In the genomic region with DNA sequence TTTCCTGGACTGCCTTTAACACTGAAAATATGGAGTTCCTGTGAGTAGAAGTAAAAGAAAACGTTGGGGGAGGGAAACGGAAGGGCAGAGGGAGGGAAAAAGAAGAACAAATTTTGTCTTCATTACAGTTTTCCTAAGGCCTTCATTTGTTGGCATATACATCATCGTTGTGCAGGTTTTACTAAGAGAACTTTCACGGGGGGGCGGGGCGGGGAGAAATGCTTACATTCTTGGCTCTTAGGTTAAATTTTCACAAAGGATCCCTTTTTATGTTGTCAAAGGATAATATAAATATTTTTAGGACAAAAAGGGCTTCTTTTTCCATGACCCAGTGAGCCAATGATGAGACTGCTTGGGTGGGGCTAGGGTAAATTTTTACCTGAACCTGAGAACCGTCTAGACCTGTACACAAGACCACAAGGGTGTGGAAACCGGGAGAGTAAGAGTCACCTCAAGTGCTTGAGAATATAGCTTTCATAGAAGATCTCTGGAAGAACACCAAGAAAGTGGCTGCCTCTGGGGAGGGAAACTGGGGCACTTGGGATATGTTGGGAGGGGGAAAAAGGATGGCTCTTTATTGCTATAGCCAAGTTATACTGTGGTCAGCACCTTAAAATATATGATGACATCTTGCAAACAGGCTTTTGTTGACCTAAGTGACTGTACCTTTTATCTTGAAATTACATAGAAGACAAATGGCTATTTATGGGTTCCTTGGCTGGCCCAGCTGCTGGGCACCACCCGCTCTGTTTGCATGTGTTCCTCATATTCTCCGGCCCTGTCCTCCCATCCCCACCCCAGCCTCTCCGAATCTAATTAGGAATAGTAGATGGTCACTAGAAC, we compare ENCODE assay signal across 1 cellular context.
A peak's percentile ranks its signal among the peaks of the same experiment; 100 is the strongest.
TF ChIP-seq lines count a peak whose summit lies in the region.

No MANE protein-coding gene starts in this region.

TF ChIP-seq in K562, 482 proteins besides CTCF, POLR2A, EP300 and RAD21 (continued from another document):
- TF ChIP-seq, protein P1, sequence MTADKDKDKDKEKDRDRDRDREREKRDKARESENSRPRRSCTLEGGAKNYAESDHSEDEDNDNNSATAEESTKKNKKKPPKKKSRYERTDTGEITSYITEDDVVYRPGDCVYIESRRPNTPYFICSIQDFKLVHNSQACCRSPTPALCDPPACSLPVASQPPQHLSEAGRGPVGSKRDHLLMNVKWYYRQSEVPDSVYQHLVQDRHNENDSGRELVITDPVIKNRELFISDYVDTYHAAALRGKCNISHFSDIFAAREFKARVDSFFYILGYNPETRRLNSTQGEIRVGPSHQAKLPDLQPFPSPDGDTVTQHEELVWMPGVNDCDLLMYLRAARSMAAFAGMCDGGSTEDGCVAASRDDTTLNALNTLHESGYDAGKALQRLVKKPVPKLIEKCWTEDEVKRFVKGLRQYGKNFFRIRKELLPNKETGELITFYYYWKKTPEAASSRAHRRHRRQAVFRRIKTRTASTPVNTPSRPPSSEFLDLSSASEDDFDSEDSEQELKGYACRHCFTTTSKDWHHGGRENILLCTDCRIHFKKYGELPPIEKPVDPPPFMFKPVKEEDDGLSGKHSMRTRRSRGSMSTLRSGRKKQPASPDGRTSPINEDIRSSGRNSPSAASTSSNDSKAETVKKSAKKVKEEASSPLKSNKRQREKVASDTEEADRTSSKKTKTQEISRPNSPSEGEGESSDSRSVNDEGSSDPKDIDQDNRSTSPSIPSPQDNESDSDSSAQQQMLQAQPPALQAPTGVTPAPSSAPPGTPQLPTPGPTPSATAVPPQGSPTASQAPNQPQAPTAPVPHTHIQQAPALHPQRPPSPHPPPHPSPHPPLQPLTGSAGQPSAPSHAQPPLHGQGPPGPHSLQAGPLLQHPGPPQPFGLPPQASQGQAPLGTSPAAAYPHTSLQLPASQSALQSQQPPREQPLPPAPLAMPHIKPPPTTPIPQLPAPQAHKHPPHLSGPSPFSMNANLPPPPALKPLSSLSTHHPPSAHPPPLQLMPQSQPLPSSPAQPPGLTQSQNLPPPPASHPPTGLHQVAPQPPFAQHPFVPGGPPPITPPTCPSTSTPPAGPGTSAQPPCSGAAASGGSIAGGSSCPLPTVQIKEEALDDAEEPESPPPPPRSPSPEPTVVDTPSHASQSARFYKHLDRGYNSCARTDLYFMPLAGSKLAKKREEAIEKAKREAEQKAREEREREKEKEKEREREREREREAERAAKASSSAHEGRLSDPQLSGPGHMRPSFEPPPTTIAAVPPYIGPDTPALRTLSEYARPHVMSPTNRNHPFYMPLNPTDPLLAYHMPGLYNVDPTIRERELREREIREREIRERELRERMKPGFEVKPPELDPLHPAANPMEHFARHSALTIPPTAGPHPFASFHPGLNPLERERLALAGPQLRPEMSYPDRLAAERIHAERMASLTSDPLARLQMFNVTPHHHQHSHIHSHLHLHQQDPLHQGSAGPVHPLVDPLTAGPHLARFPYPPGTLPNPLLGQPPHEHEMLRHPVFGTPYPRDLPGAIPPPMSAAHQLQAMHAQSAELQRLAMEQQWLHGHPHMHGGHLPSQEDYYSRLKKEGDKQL (CRISPR knock-in tag; IDR thresholded peaks at IDR 0.05; ENCODE audit: borderline replicate concordance): no peak
- TF ChIP-seq CBFA2T2 (conservative IDR thresholded peaks at IDR 0.05): peak; percentile 59
- TF ChIP-seq FOSL1 (tag; conservative IDR thresholded peaks at IDR 0.05): peak; percentile 52; the same call in 1 of the 2 replicates
- TF ChIP-seq NFYB (IDR thresholded peaks at IDR 0.05; ENCODE audit: extremely low read depth, insufficient read length): no peak
- TF ChIP-seq MEIS2 (IDR thresholded peaks at IDR 0.05; ENCODE audit: partially characterized antibody): peak; percentile 68
- peak; percentile 49; the same call in 1 of the 2 replicates for TF ChIP-seq JUN (IDR thresholded peaks at IDR 0.05; ENCODE audit: borderline replicate concordance, low read depth, low read length)
- no peak for TF ChIP-seq JUN (CRISPR knock-in tag; IDR thresholded peaks at IDR 0.05; ENCODE audit: borderline replicate concordance)
- TF ChIP-seq ZNF165 (CRISPR knock-in tag; IDR thresholded peaks at IDR 0.05; ENCODE audit: borderline replicate concordance): no peak
- TF ChIP-seq CBFA2T3 (IDR thresholded peaks at IDR 0.05): peak; percentile 68
- 0 out of 2 replicates have a peak, but pooled peaks have one; percentile 23 for TF ChIP-seq SOX6 (IDR thresholded peaks at IDR 0.05)
- TF ChIP-seq ATF7 (IDR thresholded peaks at IDR 0.05): peak; percentile 51; the same call in 1 of the 2 replicates
- TF ChIP-seq, protein P2, sequence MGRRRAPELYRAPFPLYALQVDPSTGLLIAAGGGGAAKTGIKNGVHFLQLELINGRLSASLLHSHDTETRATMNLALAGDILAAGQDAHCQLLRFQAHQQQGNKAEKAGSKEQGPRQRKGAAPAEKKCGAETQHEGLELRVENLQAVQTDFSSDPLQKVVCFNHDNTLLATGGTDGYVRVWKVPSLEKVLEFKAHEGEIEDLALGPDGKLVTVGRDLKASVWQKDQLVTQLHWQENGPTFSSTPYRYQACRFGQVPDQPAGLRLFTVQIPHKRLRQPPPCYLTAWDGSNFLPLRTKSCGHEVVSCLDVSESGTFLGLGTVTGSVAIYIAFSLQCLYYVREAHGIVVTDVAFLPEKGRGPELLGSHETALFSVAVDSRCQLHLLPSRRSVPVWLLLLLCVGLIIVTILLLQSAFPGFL (CRISPR knock-in tag; IDR thresholded peaks at IDR 0.05): no peak
- TF ChIP-seq, protein P3, sequence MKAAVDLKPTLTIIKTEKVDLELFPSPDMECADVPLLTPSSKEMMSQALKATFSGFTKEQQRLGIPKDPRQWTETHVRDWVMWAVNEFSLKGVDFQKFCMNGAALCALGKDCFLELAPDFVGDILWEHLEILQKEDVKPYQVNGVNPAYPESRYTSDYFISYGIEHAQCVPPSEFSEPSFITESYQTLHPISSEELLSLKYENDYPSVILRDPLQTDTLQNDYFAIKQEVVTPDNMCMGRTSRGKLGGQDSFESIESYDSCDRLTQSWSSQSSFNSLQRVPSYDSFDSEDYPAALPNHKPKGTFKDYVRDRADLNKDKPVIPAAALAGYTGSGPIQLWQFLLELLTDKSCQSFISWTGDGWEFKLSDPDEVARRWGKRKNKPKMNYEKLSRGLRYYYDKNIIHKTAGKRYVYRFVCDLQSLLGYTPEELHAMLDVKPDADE (conservative IDR thresholded peaks at IDR 0.05; ENCODE audit: control insufficient read depth, low read depth, low read length): no peak
- TF ChIP-seq, protein P4, sequence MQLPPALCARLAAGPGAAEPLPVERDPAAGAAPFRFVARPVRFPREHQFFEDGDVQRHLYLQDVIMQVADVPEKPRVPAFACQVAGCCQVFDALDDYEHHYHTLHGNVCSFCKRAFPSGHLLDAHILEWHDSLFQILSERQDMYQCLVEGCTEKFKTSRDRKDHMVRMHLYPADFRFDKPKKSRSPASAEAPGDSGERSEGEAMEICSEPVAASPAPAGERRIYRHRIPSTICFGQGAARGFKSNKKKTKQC (CRISPR knock-in tag; IDR thresholded peaks at IDR 0.05): no peak
- TF ChIP-seq FOXM1 (IDR thresholded peaks at IDR 0.05; ENCODE audit: low read depth): no peak
- TF ChIP-seq FOXM1 (CRISPR knock-in tag; IDR thresholded peaks at IDR 0.05; ENCODE audit: low read depth): no peak
- TF ChIP-seq, protein P5, sequence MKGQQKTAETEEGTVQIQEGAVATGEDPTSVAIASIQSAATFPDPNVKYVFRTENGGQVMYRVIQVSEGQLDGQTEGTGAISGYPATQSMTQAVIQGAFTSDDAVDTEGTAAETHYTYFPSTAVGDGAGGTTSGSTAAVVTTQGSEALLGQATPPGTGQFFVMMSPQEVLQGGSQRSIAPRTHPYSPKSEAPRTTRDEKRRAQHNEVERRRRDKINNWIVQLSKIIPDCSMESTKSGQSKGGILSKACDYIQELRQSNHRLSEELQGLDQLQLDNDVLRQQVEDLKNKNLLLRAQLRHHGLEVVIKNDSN (CRISPR knock-in tag; IDR thresholded peaks at IDR 0.05): no peak
- no peak for TF ChIP-seq ZNF77 (CRISPR knock-in tag; IDR thresholded peaks at IDR 0.05)
- TF ChIP-seq, protein P6, sequence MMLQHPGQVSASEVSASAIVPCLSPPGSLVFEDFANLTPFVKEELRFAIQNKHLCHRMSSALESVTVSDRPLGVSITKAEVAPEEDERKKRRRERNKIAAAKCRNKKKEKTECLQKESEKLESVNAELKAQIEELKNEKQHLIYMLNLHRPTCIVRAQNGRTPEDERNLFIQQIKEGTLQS (IDR thresholded peaks at IDR 0.05): peak; percentile 77
- TF ChIP-seq, protein P6 (CRISPR knock-in tag; conservative IDR thresholded peaks at IDR 0.05): no peak
